In genomic region chr12:85741051-85741450, GRCh38 we compare ENCODE assay signal across 21 cellular contexts.
"Had no signal": no experiment of that assay in that cellular context is flagged by ENCODE, and none has a peak within 500 bp of the region (broad histone marks: within the 10 kb centered on the region; RNA-seq: fewer than 3 reads in every experiment).

No MANE protein-coding gene starts in this region.

- DNase-seq: Kasumi-1, MM.1S, NCI-H1092 treated with DMSO at 0.1 percent for 48 hours, NCI-H1436, NCI-H187, NCI-H2029, NCI-H2081 treated with DMSO at 0.1 percent for 48 hours, NCI-H2171, NCI-H226, NCI-H510A, NCI-H524 treated with DMSO at 0.1 percent for 48 hours, NCI-H69, NCI-H774, Right ventricle myocardium superior, RPMI8226, SIG-M5, SK-N-SH had no signal

- H3K4me3 ChIP-seq: K562, SJSA1 had no signal

- H3K9ac ChIP-seq: KMS-11, SK-N-SH had no signal

- H3K9me3 ChIP-seq: SJSA1, SK-N-SH had no signal

- H3K4me1 ChIP-seq: SJSA1 had no signal

- H3K4me2 ChIP-seq: KMS-11, SK-N-SH had no signal

- H3K27ac ChIP-seq: HL-60, KMS-11, SJSA1 had no signal

- H3K36me3 ChIP-seq: SJSA1 had no signal

- ATAC-seq: K562 had no signal

- H3K27me3 ChIP-seq: SJSA1 had no signal
